Comparison of ENCODE assay signal across 14 cellular contexts in genomic region chrX:10039821-10040793, GRCh38.
A peak's percentile ranks its signal among the peaks of the same experiment; 100 is the strongest.
DNase-seq lines count a peak whose midpoint lies in the region; ATAC-seq and TF ChIP-seq lines count a peak whose summit lies in the region.
"Had no signal": no experiment of that assay in that cellular context is flagged by ENCODE, and none has a peak within 500 bp of the region (broad histone marks: within the 10 kb centered on the region; RNA-seq: fewer than 3 reads in every experiment).

No MANE protein-coding gene starts in this region.

- no peak for TF ChIP-seq CTCF in type B pancreatic cell (conservative IDR thresholded peaks at IDR 0.05)

- peaks cover 4% of the 10 kb centered on the region for H3K9me3 ChIP-seq in iPS-15b (ENCODE audit: control insufficient read depth, insufficient read depth, low read length)
- H3K9me3 ChIP-seq: tibial artery had no signal

- H3K9me3 Mint-ChIP-seq in stimulated activated naive CD8-positive, alpha-beta T cell treated with anti-CD3 and anti-CD28 coated beads, Interleukin-15, amount 100 ng/mL, for 72 hours = no peaks in the 10 kb centered on the region
- no peaks in the 10 kb centered on the region for H3K9me3 Mint-ChIP-seq in activated naive CD8-positive, alpha-beta T cell treated with anti-CD3 and anti-CD28 coated beads for 36 hours
- H3K9me3 Mint-ChIP-seq in type B pancreatic cell = peaks cover 4% of the 10 kb centered on the region
- H3K9me3 Mint-ChIP-seq: HFFc6 had no signal

- no peaks in the 10 kb centered on the region for H3K36me3 Mint-ChIP-seq in activated naive CD8-positive, alpha-beta T cell treated with anti-CD3 and anti-CD28 coated beads for 36 hours
- no peaks in the 10 kb centered on the region for H3K36me3 Mint-ChIP-seq in type B pancreatic cell

- no peak overlapping the region for H3K4me3 Mint-ChIP-seq in stimulated activated naive CD8-positive, alpha-beta T cell treated with anti-CD3 and anti-CD28 coated beads, Interleukin-15, amount 100 ng/mL, for 72 hours
- H3K4me3 Mint-ChIP-seq in activated naive CD8-positive, alpha-beta T cell treated with anti-CD3 and anti-CD28 coated beads for 36 hours = no peak overlapping the region
- H3K4me3 Mint-ChIP-seq in type B pancreatic cell = no peak overlapping the region
- H3K4me3 Mint-ChIP-seq: HFFc6 had no signal

- peak; percentile 28 for ATAC-seq in stimulated activated naive CD8-positive, alpha-beta T cell treated with anti-CD3 and anti-CD28 coated beads, Interleukin-15, Interleukin-2, amounts not matched to agents 100 U/mL and 50 U/mL, for 24 hours
- ATAC-seq in stimulated activated naive CD8-positive, alpha-beta T cell treated with anti-CD3 and anti-CD28 coated beads, Interleukin-15, amount 100 ng/mL, for 72 hours = no peak
- ATAC-seq in HG03095 (IDR thresholded peaks at IDR 0.05; ENCODE audit: unreplicated experiment) = no peak

- DNase-seq in stimulated activated naive CD8-positive, alpha-beta T cell treated with anti-CD3 and anti-CD28 coated beads, Interleukin-15, Interleukin-2, amounts not matched to agents 100 U/mL and 50 U/mL, for 24 hours = no peak
- DNase-seq in stimulated activated naive CD8-positive, alpha-beta T cell treated with anti-CD3 and anti-CD28 coated beads, Interleukin-15, amount 100 ng/mL, for 72 hours = no peak
- DNase-seq in activated naive CD8-positive, alpha-beta T cell treated with anti-CD3 and anti-CD28 coated beads for 36 hours = no peak
- DNase-seq in type B pancreatic cell (ENCODE audit: extremely low spot score, unreplicated experiment) (peak; percentile 8), NCI-H510A (lab: John Stamatoyannopoulos, UW) (no peak)
- no peak for DNase-seq in activated naive CD4-positive, alpha-beta T cell treated with anti-CD3 and anti-CD28 coated beads, Interleukin-2, amount 50 U/mL, for 16 hours
- DNase-seq: activated naive CD4-positive, alpha-beta T cell treated with Interleukin-2 at 50 U/mL for 16 hours; Calu3; HFFc6; NK-92 treated with Interleukin-12 subunit alpha and Interleukin-12 subunit beta, amount 100 ng/mL, for 24 hours; tibial artery had no signal

- peaks cover 6% of the 10 kb centered on the region for H3K4me1 ChIP-seq in iPS-15b (ENCODE audit: control insufficient read depth, insufficient read depth, low read length)

- H3K27ac Mint-ChIP-seq in stimulated activated naive CD8-positive, alpha-beta T cell treated with anti-CD3 and anti-CD28 coated beads, Interleukin-15, amount 100 ng/mL, for 72 hours = peak overlapping the region in 1 of 2 donors; percentile 55
- peak overlapping the region; percentile 67 for H3K27ac Mint-ChIP-seq in activated naive CD8-positive, alpha-beta T cell treated with anti-CD3 and anti-CD28 coated beads for 36 hours
- no peak overlapping the region for H3K27ac Mint-ChIP-seq in type B pancreatic cell
- H3K27ac Mint-ChIP-seq: HFFc6, progenitor cell of endocrine pancreas had no signal

- no peaks in the 10 kb centered on the region for H3K27me3 Mint-ChIP-seq in stimulated activated naive CD8-positive, alpha-beta T cell treated with anti-CD3 and anti-CD28 coated beads, Interleukin-15, amount 100 ng/mL, for 72 hours
- no peaks in the 10 kb centered on the region for H3K27me3 Mint-ChIP-seq in activated naive CD8-positive, alpha-beta T cell treated with anti-CD3 and anti-CD28 coated beads for 36 hours
- no peaks in the 10 kb centered on the region for H3K27me3 Mint-ChIP-seq in type B pancreatic cell
- H3K27me3 Mint-ChIP-seq: progenitor cell of endocrine pancreas had no signal

- no peak overlapping the region for H3K4me3 ChIP-seq in iPS-15b (ENCODE audit: low read depth, low read length)
- H3K4me3 ChIP-seq: tibial artery had no signal

- H3K36me3 ChIP-seq in iPS-15b (ENCODE audit: control insufficient read depth, insufficient read depth, low read length) = no peaks in the 10 kb centered on the region
- H3K36me3 ChIP-seq: tibial artery had no signal

- peaks cover 12% of the 10 kb centered on the region for H3K4me1 Mint-ChIP-seq in stimulated activated naive CD8-positive, alpha-beta T cell treated with anti-CD3 and anti-CD28 coated beads, Interleukin-15, amount 100 ng/mL, for 72 hours
- H3K4me1 Mint-ChIP-seq in activated naive CD8-positive, alpha-beta T cell treated with anti-CD3 and anti-CD28 coated beads for 36 hours = peaks cover 9% of the 10 kb centered on the region
- H3K4me1 Mint-ChIP-seq in type B pancreatic cell (ENCODE audit: unreplicated experiment) = no peaks in the 10 kb centered on the region

- peak overlapping the region; percentile 24 for H3K9ac ChIP-seq in iPS-15b (ENCODE audit: low read depth, low read length)

- no peaks in the 10 kb centered on the region for H3K27me3 ChIP-seq in iPS-15b (ENCODE audit: control insufficient read depth, insufficient read depth, low read length)
- H3K27me3 ChIP-seq: tibial artery had no signal
